Comparison of ENCODE assay signal across 21 cellular contexts in genomic region chr14:91270188-91270587, GRCh38. TPM values are rescaled to one million over a fixed set of nuclear protein-coding genes. Genes with fewer than 3 reads are reported as not detected.
DNase-seq lines count a peak whose midpoint lies in the region; ATAC-seq and TF ChIP-seq lines count a peak whose summit lies in the region.
"Had no signal": no experiment of that assay in that cellular context is flagged by ENCODE, and none has a peak within 500 bp of the region (broad histone marks: within the 10 kb centered on the region; RNA-seq: fewer than 3 reads in every experiment).

No MANE protein-coding gene starts in this region.

- H3K4me1 ChIP-seq in CD4-positive, alpha-beta memory T cell (ENCODE audit: insufficient read depth, low read length) = peaks cover 3% of the 10 kb centered on the region
- no peaks in the 10 kb centered on the region for H3K4me1 ChIP-seq in smooth muscle cell (ENCODE audit: low read depth)

- DNase-seq in activated CD4-positive, alpha-beta T cell treated with anti-CD3 and anti-CD28 coated beads, Interleukin-2, amount 10 ng/mL, durations not matched to agents 7 days and 5 days = no peak
- no peak for DNase-seq in activated CD4-positive, alpha-beta T cell treated with anti-CD3 and anti-CD28 coated beads, Interleukin-2, amount 50 U/mL, for 1 hour
- DNase-seq in CD4-positive, alpha-beta memory T cell = no peak
- DNase-seq in natural killer cell = no peak
- DNase-seq in kidney glomerular epithelial cell (lab: John Stamatoyannopoulos, UW) = no peak
- DNase-seq in smooth muscle cell (lab: John Stamatoyannopoulos, UW; ENCODE audit: unreplicated experiment) = no peak
- no peak for DNase-seq in T1000 (lab: John Stamatoyannopoulos, UW)
- DNase-seq: AML-193, DMS53, GDM1, HCEC 1CT, Karpas-422, MV-4-11, NCI-H1105 treated with DMSO at 0.1 percent for 48 hours, NCI-H1694, NCI-H526, OCI-M1, SHP77 had no signal

- H3K4me1 Mint-ChIP-seq in activated CD4-positive, alpha-beta T cell treated with anti-CD3 and anti-CD28 coated beads, Interleukin-2, amount 10 ng/mL, durations not matched to agents 7 days and 5 days = peaks cover 21% of the 10 kb centered on the region
- H3K4me1 Mint-ChIP-seq in CD4-positive, alpha-beta memory T cell = peaks cover 13 to 26% (median 19%) of the 10 kb centered on the region in 4 donors
- peaks cover 15% of the 10 kb centered on the region for H3K4me1 Mint-ChIP-seq in activated T-helper 17 cell treated with anti-CD3 and anti-CD28 coated beads, Interleukin-2, amount 50 U/mL, for 72 hours
- H3K4me1 Mint-ChIP-seq in natural killer cell = peaks cover 31 to 37% of the 10 kb centered on the region in 2 donors

- WGBS in smooth muscle cell (ENCODE audit: low lambda C conversion rate) = 96% methylated on average over 6 of the region's 6 CpGs

- H3K27me3 ChIP-seq in CD4-positive, alpha-beta memory T cell (ENCODE audit: insufficient read depth, low read length) = no peaks in the 10 kb centered on the region
- H3K27me3 ChIP-seq in smooth muscle cell (ENCODE audit: low read depth) = peaks cover 2% of the 10 kb centered on the region

- no peak overlapping the region for H3K4me2 ChIP-seq in smooth muscle cell
- H3K4me2 ChIP-seq: GM23338 had no signal

- no peak for ATAC-seq in activated T-helper 17 cell treated with anti-CD3 and anti-CD28 coated beads, Interleukin-2, amount 50 U/mL, for 72 hours (replicated peaks)
- no peak for ATAC-seq in natural killer cell
- ATAC-seq: GM23338 had no signal

- intact Hi-C loops in CD4-positive, alpha-beta memory T cell (cut with micrococcal nuclease) = no loop called here
- intact Hi-C loops in natural killer cell (cut with micrococcal nuclease) = no loop called here

- no peaks in the 10 kb centered on the region for H3K27me3 Mint-ChIP-seq in activated CD4-positive, alpha-beta T cell treated with anti-CD3 and anti-CD28 coated beads, Interleukin-2, amount 10 ng/mL, durations not matched to agents 7 days and 5 days
- H3K27me3 Mint-ChIP-seq in CD4-positive, alpha-beta memory T cell = no peaks in the 10 kb centered on the region
- no peaks in the 10 kb centered on the region for H3K27me3 Mint-ChIP-seq in activated T-helper 17 cell treated with anti-CD3 and anti-CD28 coated beads, Interleukin-2, amount 50 U/mL, for 72 hours
- no peaks in the 10 kb centered on the region for H3K27me3 Mint-ChIP-seq in natural killer cell (ENCODE audit: low read depth in 2 of 2)

- H3K9me3 Mint-ChIP-seq in activated CD4-positive, alpha-beta T cell treated with anti-CD3 and anti-CD28 coated beads, Interleukin-2, amount 10 ng/mL, durations not matched to agents 7 days and 5 days = no peaks in the 10 kb centered on the region
- H3K9me3 Mint-ChIP-seq in CD4-positive, alpha-beta memory T cell = peaks cover 0 to 5% (median 0%) of the 10 kb centered on the region in 8 donors
- H3K9me3 Mint-ChIP-seq in activated T-helper 17 cell treated with anti-CD3 and anti-CD28 coated beads, Interleukin-2, amount 50 U/mL, for 72 hours = no peaks in the 10 kb centered on the region
- H3K9me3 Mint-ChIP-seq in natural killer cell = no peaks in the 10 kb centered on the region
- H3K9me3 Mint-ChIP-seq: GM23338, IgD-negative memory B cell had no signal

- POLR2A ChIA-PET in activated CD4-positive, alpha-beta T cell treated with anti-CD3 and anti-CD28 coated beads, Interleukin-2, amount 10 ng/mL, durations not matched to agents 7 days and 5 days (lab: Charles Lee) = no interaction called here
- POLR2A ChIA-PET in CD4-positive, alpha-beta memory T cell (lab: Charles Lee; ENCODE audit: partially characterized antibody) = interaction anchor here (1.4 to 8.4 kb wide), 3 partner anchors 20 to 93 kb away, joined by 4 to 50 read pairs (median 6); partner anchors contain the start of gene GPR68

- H3K36me3 Mint-ChIP-seq in activated CD4-positive, alpha-beta T cell treated with anti-CD3 and anti-CD28 coated beads, Interleukin-2, amount 10 ng/mL, durations not matched to agents 7 days and 5 days (ENCODE audit: low read depth) = peaks cover 57% of the 10 kb centered on the region
- H3K36me3 Mint-ChIP-seq in CD4-positive, alpha-beta memory T cell = peaks cover 27 to 51% of the 10 kb centered on the region in 2 donors
- H3K36me3 Mint-ChIP-seq in activated T-helper 17 cell treated with anti-CD3 and anti-CD28 coated beads, Interleukin-2, amount 50 U/mL, for 72 hours (ENCODE audit: low read depth) = peaks cover 56% of the 10 kb centered on the region
- H3K36me3 Mint-ChIP-seq in natural killer cell = no peaks in the 10 kb centered on the region
- H3K36me3 Mint-ChIP-seq: IgD-negative memory B cell had no signal

- H3K4me3 Mint-ChIP-seq in activated CD4-positive, alpha-beta T cell treated with anti-CD3 and anti-CD28 coated beads, Interleukin-2, amount 10 ng/mL, durations not matched to agents 7 days and 5 days = no peak overlapping the region
- no peak overlapping the region for H3K4me3 Mint-ChIP-seq in CD4-positive, alpha-beta memory T cell
- no peak overlapping the region for H3K4me3 Mint-ChIP-seq in activated T-helper 17 cell treated with anti-CD3 and anti-CD28 coated beads, Interleukin-2, amount 50 U/mL, for 72 hours
- no peak overlapping the region for H3K4me3 Mint-ChIP-seq in natural killer cell
- H3K4me3 Mint-ChIP-seq: GM23338, IgD-negative memory B cell had no signal

- TF ChIP-seq CTCF in natural killer cell (IDR thresholded peaks at IDR 0.05) = no peak
- TF ChIP-seq CTCF in smooth muscle cell (IDR thresholded peaks at IDR 0.05; ENCODE audit: borderline replicate concordance, insufficient read depth, poor library complexity, severe bottlenecking) = no peak

- H3K9me3 ChIP-seq in CD4-positive, alpha-beta memory T cell (ENCODE audit: control insufficient read depth in 1 of 2, low read length in 2 of 2) = no peaks in the 10 kb centered on the region
- no peaks in the 10 kb centered on the region for H3K9me3 ChIP-seq in smooth muscle cell (replicated peaks; ENCODE audit: low read depth)

- CTCF ChIA-PET in activated CD4-positive, alpha-beta T cell treated with anti-CD3 and anti-CD28 coated beads, Interleukin-2, amount 10 ng/mL, durations not matched to agents 7 days and 5 days (lab: Charles Lee) = interaction anchor here (0.9 to 2.4 kb wide), 4 partner anchors 11 to 93 kb away, joined by 3 to 9 read pairs (median 5); no protein-coding TSS in a partner anchor
- CTCF ChIA-PET in CD4-positive, alpha-beta memory T cell (lab: Charles Lee; ENCODE audit: partially characterized antibody) = interaction anchor here (1.1 to 2.2 kb wide), 3 partner anchors 15 to 93 kb away, joined by 3 to 11 read pairs (median 3); no protein-coding TSS in a partner anchor

- no peaks in the 10 kb centered on the region for H3K79me2 ChIP-seq in smooth muscle cell (ENCODE audit: low read depth)

- peaks cover 42% of the 10 kb centered on the region for H3K36me3 ChIP-seq in CD4-positive, alpha-beta memory T cell (ENCODE audit: insufficient read depth, low read length)
- no peaks in the 10 kb centered on the region for H3K36me3 ChIP-seq in smooth muscle cell (ENCODE audit: low read depth)

- H3K27ac ChIP-seq in CD4-positive, alpha-beta memory T cell (ENCODE audit: low read depth, low read length) = no peak overlapping the region
- H3K27ac ChIP-seq in smooth muscle cell (ENCODE audit: low read depth) = no peak overlapping the region

- H3K4me3 ChIP-seq in CD4-positive, alpha-beta memory T cell (ENCODE audit: low read length in 2 of 2) = no peak overlapping the region
- no peak overlapping the region for H3K4me3 ChIP-seq in smooth muscle cell
- H3K4me3 ChIP-seq: GM23338 had no signal

- peak overlapping the region; percentile 50 for H3K27ac Mint-ChIP-seq in activated CD4-positive, alpha-beta T cell treated with anti-CD3 and anti-CD28 coated beads, Interleukin-2, amount 10 ng/mL, durations not matched to agents 7 days and 5 days
- peak overlapping the region in 4 of 7 donors; percentile 39 to 75 (median 60) for H3K27ac Mint-ChIP-seq in CD4-positive, alpha-beta memory T cell
- peak overlapping the region; percentile 82 for H3K27ac Mint-ChIP-seq in activated T-helper 17 cell treated with anti-CD3 and anti-CD28 coated beads, Interleukin-2, amount 50 U/mL, for 72 hours
- H3K27ac Mint-ChIP-seq in natural killer cell = peak overlapping the region; percentile 66 to 80
- H3K27ac Mint-ChIP-seq: GM23338 had no signal

- H2AFZ ChIP-seq in smooth muscle cell (ENCODE audit: low read depth) = no peak overlapping the region
- H2AFZ ChIP-seq: GM23338 had no signal

- H3K9ac ChIP-seq in smooth muscle cell (ENCODE audit: low read depth) = no peak overlapping the region

- no peaks in the 10 kb centered on the region for H4K20me1 ChIP-seq in smooth muscle cell (ENCODE audit: low read depth)

- H3F3A ChIP-seq in smooth muscle cell (ENCODE audit: low read depth) = no peaks in the 10 kb centered on the region

RNA-seq across cellular contexts. Expression of gene GPR68, which starts 25.7 kb away (rescaled TPM):
- 10 to 100 TPM; 32.7 to 33.0 TPM for total RNA-seq in activated CD4-positive, alpha-beta T cell treated with anti-CD3 and anti-CD28 coated beads, Interleukin-2, amount 10 ng/mL, durations not matched to agents 7 days and 5 days
- 10 to 100 TPM; 10.6 to 10.8 TPM for total RNA-seq in CD4-positive, alpha-beta memory T cell
- polyA plus RNA-seq in CD4-positive, alpha-beta memory T cell = 1 to 10 TPM; 3.0 to 8.3 TPM
- total RNA-seq in activated T-helper 17 cell treated with anti-CD3 and anti-CD28 coated beads, Interleukin-2, amount 50 U/mL, for 72 hours = 10 to 100 TPM; 36.8 to 44.8 TPM
- total RNA-seq in natural killer cell (10 to 100 TPM in 2 of 3 donors, 1 to 10 TPM in 1; 7.6 to 24.0 (median 15.7) TPM), smooth muscle cell (2.6 and 4.4 TPM in 2 replicates)
- 2.9 and 3.2 TPM in 2 replicates for polyA plus RNA-seq in smooth muscle cell
